Comparison of ENCODE assay signal across 23 cellular contexts in genomic region chr3:52570076-52570475, GRCh38. TPM values are rescaled to one million over a fixed set of nuclear protein-coding genes. Genes with fewer than 3 reads are reported as not detected.
DNase-seq lines count a peak whose midpoint lies in the region; ATAC-seq, FAIRE-seq and TF ChIP-seq lines count a peak whose summit lies in the region.
"Had no signal": no experiment of that assay in that cellular context is flagged by ENCODE, and none has a peak within 500 bp of the region (broad histone marks: within the 10 kb centered on the region; RNA-seq: fewer than 3 reads in every experiment).

No MANE protein-coding gene starts in this region.

- TF ChIP-seq CTCF in AG04450 (IDR thresholded peaks at IDR 0.05; ENCODE audit: low read depth, low read length) (no peak), bronchial epithelial cell (IDR thresholded peaks at IDR 0.05; ENCODE audit: insufficient read depth, low read length, severe bottlenecking) (no peak), spleen (IDR thresholded peaks at IDR 0.05 in 8 of 11, conservative IDR thresholded peaks at IDR 0.05 in 3 of 11) (no peak)

- H2BK120ac ChIP-seq in mesenchymal stem cell (ENCODE audit: low read depth, low read length) = no peak overlapping the region

- POLR2A ChIA-PET in AG04450 (lab: Yijun Ruan, JAX) = interaction anchor here (0.7 kb wide), 1 partner anchor 97 kb away, joined by 9 read pairs; no protein-coding TSS in a partner anchor

- WGBS in mesenchymal stem cell = 92% methylated on average over 4 of the region's 4 CpGs
- WGBS in spleen, 5 donors = 93 to 98% (median 97%) methylated on average over 4 of the region's 4 CpGs

- intact Hi-C loops in spleen (cut with DNase I; ENCODE audit: low total_unique reads) = no loop called here

- no peak overlapping the region for H3K4ac ChIP-seq in mesenchymal stem cell (ENCODE audit: low read depth in 1 of 2, low read length in 2 of 2)

- no peak for FAIRE-seq in bronchial epithelial cell (lab: Jason Lieb, UNC)
- FAIRE-seq: keratinocyte had no signal

- H3K18ac ChIP-seq in mesenchymal stem cell (ENCODE audit: low read depth in 1 of 2, low read length in 2 of 2) = no peak overlapping the region

- no peaks in the 10 kb centered on the region for H3K27me3 ChIP-seq in AG04450 (ENCODE audit: control insufficient read depth, insufficient read depth, low read length)
- H3K27me3 ChIP-seq in bronchial epithelial cell (ENCODE audit: control insufficient read depth, insufficient read depth, low read length) = no peaks in the 10 kb centered on the region
- H3K27me3 ChIP-seq in mesenchymal stem cell (ENCODE audit: control insufficient read depth in 1 of 2, insufficient read depth in 1 of 2, low read length in 2 of 2) = no peaks in the 10 kb centered on the region
- no peaks in the 10 kb centered on the region for H3K27me3 ChIP-seq in spleen (replicated peaks in 1 of 7)
- H3K27me3 ChIP-seq: ascending aorta, heart left ventricle, sigmoid colon, SJCRH30 had no signal

- DNase-seq in AG04450 (ENCODE audit: low read depth, low spot score) (peak; percentile 3), GM04503 (ENCODE audit: low read depth) (peak; percentile 34), bronchial epithelial cell (ENCODE audit: low read depth) (peak; percentile 3), mesenchymal stem cell (peak; percentile 3), cerebellar nuclear complex (lab: John Stamatoyannopoulos, UW) (no peak), spleen (no peak)
- DNase-seq: activated CD4-positive, alpha-beta T cell treated with anti-CD3 and anti-CD28 coated beads, Interleukin-2, amount 50 U/mL, for 1 hour; activated naive CD4-positive, alpha-beta T cell treated with Interleukin-2 at 50 U/mL for 16 hours; GF-D8; heart left ventricle; NCI-H1092; NCI-H526; sigmoid colon; SJCRH30; stimulated activated CD4-positive, alpha-beta T cell treated with anti-CD3 and anti-CD28 coated beads, Interleukin-2, amount 100 ng/mL, for 48 hours; substantia nigra; T1000 had no signal

- H3K4me1 ChIP-seq in mesenchymal stem cell (ENCODE audit: control insufficient read depth, insufficient read depth, low read depth, low read length) (peaks cover 1% of the 10 kb centered on the region), spleen (no peaks in the 10 kb centered on the region)
- H3K4me1 ChIP-seq: ascending aorta, SJCRH30 had no signal

- no peak overlapping the region for H2BK15ac ChIP-seq in mesenchymal stem cell (ENCODE audit: low read depth, poor library complexity, severe bottlenecking)

- no peak overlapping the region for H3K23ac ChIP-seq in mesenchymal stem cell (ENCODE audit: low read length in 2 of 2)

- no peak overlapping the region for H2AFZ ChIP-seq in mesenchymal stem cell (ENCODE audit: low read depth, low read length)
- H2AFZ ChIP-seq: GM23338 had no signal

- no peak for TF ChIP-seq POLR2A in spleen (IDR thresholded peaks at IDR 0.05)

- no peak overlapping the region for H2BK12ac ChIP-seq in mesenchymal stem cell (ENCODE audit: low read length in 2 of 2)

- H3K36me3 ChIP-seq in bronchial epithelial cell (ENCODE audit: control insufficient read depth, insufficient read depth, low read length) = peaks cover 4% of the 10 kb centered on the region
- H3K36me3 ChIP-seq in mesenchymal stem cell (ENCODE audit: control insufficient read depth in 1 of 2, insufficient read depth in 2 of 2, low read depth in 1 of 2, low read length in 2 of 2) = peaks cover 16 to 46% of the 10 kb centered on the region in 2 experiments
- peaks cover 4 to 98% (median 34%) of the 10 kb centered on the region in 6 donors for H3K36me3 ChIP-seq in spleen

- no peak overlapping the region for H4K91ac ChIP-seq in mesenchymal stem cell (ENCODE audit: low read length)

- no peak overlapping the region for H3K4me3 ChIP-seq in AG04450 (ENCODE audit: low read depth, low read length)
- no peak overlapping the region for H3K4me3 ChIP-seq in bronchial epithelial cell (ENCODE audit: low read depth, low read length)
- no peak overlapping the region for H3K4me3 ChIP-seq in mesenchymal stem cell (ENCODE audit: insufficient read depth in 1 of 2, low read depth in 1 of 2, low read length in 2 of 2)
- H3K4me3 ChIP-seq in spleen = no peak overlapping the region
- H3K4me3 ChIP-seq: ascending aorta, GM23338, heart left ventricle, sigmoid colon, SJCRH30 had no signal

- no peak overlapping the region for H2AK5ac ChIP-seq in mesenchymal stem cell (ENCODE audit: low read length, severe bottlenecking)

- peak overlapping the region; percentile 17 for H3K9ac ChIP-seq in mesenchymal stem cell (ENCODE audit: low read length)

- H3K9me3 ChIP-seq in AG04450 (ENCODE audit: control insufficient read depth, insufficient read depth, low read length) = no peaks in the 10 kb centered on the region
- H3K9me3 ChIP-seq in mesenchymal stem cell (ENCODE audit: control insufficient read depth, low read length) = no peaks in the 10 kb centered on the region
- no peaks in the 10 kb centered on the region for H3K9me3 ChIP-seq in spleen
- H3K9me3 ChIP-seq: ascending aorta, heart left ventricle, sigmoid colon, SJCRH30 had no signal

- H3K4me2 ChIP-seq in mesenchymal stem cell (ENCODE audit: low read length, poor library complexity, severe bottlenecking) = no peak overlapping the region
- H3K4me2 ChIP-seq: GM23338 had no signal

- ATAC-seq in activated CD4-positive, CD25-positive, alpha-beta regulatory T cell treated with anti-CD3 and anti-CD28 coated beads, Interleukin-2, amount 50 U/mL, for 24 hours = no peak
- no peak for ATAC-seq in HG03521 (IDR thresholded peaks at IDR 0.05; ENCODE audit: unreplicated experiment)
- ATAC-seq: esophagus mucosa, GM23338 had no signal

- no peak overlapping the region for H2BK5ac ChIP-seq in mesenchymal stem cell (ENCODE audit: low read depth, low read length, poor library complexity, severe bottlenecking)

- no peak overlapping the region for H3K14ac ChIP-seq in mesenchymal stem cell (ENCODE audit: low read length in 2 of 2)

- H3K27ac ChIP-seq in AG04450 (ENCODE audit: low read depth, low read length) (no peak overlapping the region), mesenchymal stem cell (ENCODE audit: low read length, poor library complexity, severe bottlenecking) (no peak overlapping the region), spleen (no peak overlapping the region)
- H3K27ac ChIP-seq: ascending aorta, SJCRH30 had no signal

- CTCF ChIA-PET in AG04450 (lab: Charles Lee) = interaction anchor here (0.9 kb wide), 1 partner anchor 98 kb away, joined by 3 read pairs; no protein-coding TSS in a partner anchor

- no peak overlapping the region for H4K8ac ChIP-seq in mesenchymal stem cell (ENCODE audit: low read length)

- peaks cover 14% of the 10 kb centered on the region for H3K79me1 ChIP-seq in mesenchymal stem cell (replicated peaks; ENCODE audit: low read length, poor library complexity, severe bottlenecking)

RNA-seq across cellular contexts. Expression of gene UQCC5, which starts 33.7 kb away (rescaled TPM):
- polyA plus RNA-seq in AG04450 (2011; rRNA removed) (8.7 and 9.5 TPM in 2 replicates), spleen (10 to 100 TPM; 24.8 to 41.5 (median 26.1) TPM)
- 3.9 and 6.4 TPM in 2 replicates for polyA minus RNA-seq in AG04450 (2011; rRNA and poly(A)+ RNA removed)
- total RNA-seq in bronchial epithelial cell (0.79 and 5.6 TPM in 2 replicates), spleen (10 to 100 TPM in 3 of 7 donors, 1 to 10 TPM in 4; 2.7 to 12.8 (median 7.6) TPM)
- polyA plus RNA-seq in mesenchymal stem cell (2013, experiment 1 of 2) = 58.9 TPM
- 60.7 TPM for polyA plus RNA-seq in mesenchymal stem cell (2013, experiment 2 of 2)
- total RNA-seq: ascending aorta had no signal

RNA-seq across cellular contexts. Expression of gene NT5DC2, which starts 36.4 kb away (rescaled TPM):
- polyA plus RNA-seq in AG04450 (2011; rRNA removed) (97.9 and 154 TPM in 2 replicates), spleen (10 to 100 TPM in 1 of 3 donors, 1 to 10 TPM in 2; 7.8 to 11.8 (median 7.9) TPM)
- 130 and 174 TPM in 2 replicates for polyA minus RNA-seq in AG04450 (2011; rRNA and poly(A)+ RNA removed)
- total RNA-seq in bronchial epithelial cell (29.7 and 35.5 TPM in 2 replicates), spleen (10 to 100 TPM in 6 of 7 donors, 1 to 10 TPM in 1; 9.3 to 26.0 (median 12.0) TPM)
- 107 TPM for polyA plus RNA-seq in mesenchymal stem cell (2013, experiment 1 of 2)
- polyA plus RNA-seq in mesenchymal stem cell (2013, experiment 2 of 2) = 105 TPM

Comparison
In these comparisons a context has a peak if more than half of its experiments do, and no peak if none do; other contexts are left out.
1. DNase-seq: peak in AG04450 (single experiment), GM04503 (single experiment), bronchial epithelial cell (single experiment) and mesenchymal stem cell (single experiment); none in cerebellar nuclear complex (0 of 2) and spleen (single experiment).